ENCODE assay signal across 9 cellular contexts in the genomic region with DNA sequence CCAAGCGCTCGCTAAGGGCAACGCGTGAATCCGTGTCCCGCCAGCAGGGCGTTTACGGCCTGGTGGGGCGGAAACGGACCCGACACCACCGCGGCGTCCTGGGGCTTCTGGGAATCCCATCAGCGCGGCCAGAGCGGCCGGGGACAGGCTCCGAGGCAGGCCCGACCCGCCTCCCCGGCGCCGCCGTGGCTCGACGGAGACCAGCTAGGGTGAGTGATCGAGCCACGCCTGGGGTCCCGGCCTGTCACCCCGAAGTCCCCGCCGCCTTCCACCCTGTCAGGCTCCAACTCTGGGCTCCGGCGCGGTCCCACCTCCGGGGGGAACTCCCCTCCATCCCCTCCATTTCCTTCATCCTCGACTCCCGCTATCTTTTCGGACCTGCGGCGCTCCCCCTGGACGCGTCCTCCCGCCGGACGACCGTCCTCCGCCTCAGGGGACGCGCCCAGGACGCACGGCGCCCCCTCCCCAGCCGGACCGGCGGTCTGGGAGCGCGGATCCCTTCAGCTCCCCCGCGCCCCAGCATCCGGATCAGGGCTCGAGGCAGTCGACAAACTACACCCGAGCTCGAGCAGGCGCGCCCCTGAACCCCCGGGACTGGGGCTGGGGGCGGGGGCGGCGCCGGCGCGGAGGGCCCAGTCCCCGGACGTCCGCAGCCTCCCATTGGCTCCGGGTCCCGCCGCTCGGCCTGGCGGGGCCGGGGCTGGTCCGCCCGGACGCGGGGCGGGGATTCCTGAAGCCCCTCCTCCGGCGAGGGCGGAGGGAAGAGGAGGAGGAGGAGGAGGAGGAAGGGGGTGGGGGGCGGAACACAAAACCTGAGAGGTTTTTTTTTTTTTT. TPM values are rescaled to one million over a fixed set of nuclear protein-coding genes. Genes with fewer than 3 reads are reported as not detected.
DNase-seq lines count a peak whose midpoint lies in the region; ATAC-seq and TF ChIP-seq lines count a peak whose summit lies in the region.
"Had no signal": no experiment of that assay in that cellular context is flagged by ENCODE, and none has a peak within 500 bp of the region (broad histone marks: within the 10 kb centered on the region; RNA-seq: fewer than 3 reads in every experiment).

No MANE protein-coding gene starts in this region.

- H3K27ac ChIP-seq in duodenal mucosa (ENCODE audit: low read depth, low read length) (peak overlapping the region; percentile 97), lung (ENCODE audit: low read depth in 1 of 2, low read length in 1 of 2) (peak overlapping the region; percentile 93 to 99)

- H3K4me1 Mint-ChIP-seq in CD14-positive monocyte, result peaks cover 38% of the 10 kb centered on the region
- H3K4me1 Mint-ChIP-seq in activated CD4-positive, alpha-beta memory T cell treated with anti-CD3 and anti-CD28 coated beads, Interleukin-2, amount 10 ng/mL, durations not matched to agents 7 days and 5 days, result peaks cover 33% of the 10 kb centered on the region

- peaks cover 0 to 14% (median 10%) of the 10 kb centered on the region in 3 donors for H3K27me3 Mint-ChIP-seq in CD14-positive monocyte (ENCODE audit: low read depth in 3 of 3)
- peaks cover 5% of the 10 kb centered on the region for H3K27me3 Mint-ChIP-seq in activated CD4-positive, alpha-beta memory T cell treated with anti-CD3 and anti-CD28 coated beads, Interleukin-2, amount 10 ng/mL, durations not matched to agents 7 days and 5 days

- CTCF ChIA-PET in activated CD4-positive, alpha-beta memory T cell treated with anti-CD3 and anti-CD28 coated beads, Interleukin-2, amount 10 ng/mL, durations not matched to agents 7 days and 5 days (lab: Charles Lee), result interaction anchor here (1.2 to 1.7 kb wide), 3 partner anchors 8 to 124 kb away, joined by 4 to 5 read pairs (median 5); partner anchors contain the start of gene KPTN

- H3K9me3 Mint-ChIP-seq in CD14-positive monocyte, result peaks cover 0 to 2% (median 0%) of the 10 kb centered on the region in 7 donors
- no peaks in the 10 kb centered on the region for H3K9me3 Mint-ChIP-seq in activated CD4-positive, alpha-beta memory T cell treated with anti-CD3 and anti-CD28 coated beads, Interleukin-2, amount 10 ng/mL, durations not matched to agents 7 days and 5 days

- H3K36me3 Mint-ChIP-seq in CD14-positive monocyte, result peaks cover 3 to 6% of the 10 kb centered on the region in 2 donors
- H3K36me3 Mint-ChIP-seq in activated CD4-positive, alpha-beta memory T cell treated with anti-CD3 and anti-CD28 coated beads, Interleukin-2, amount 10 ng/mL, durations not matched to agents 7 days and 5 days (ENCODE audit: low read depth), result peaks cover 11% of the 10 kb centered on the region

- peak; percentile 73 for ATAC-seq in GM19351 (IDR thresholded peaks at IDR 0.05; ENCODE audit: unreplicated experiment)
- peak; percentile 76 for ATAC-seq in HG03520 (IDR thresholded peaks at IDR 0.05; ENCODE audit: unreplicated experiment)
- peak; percentile 92 for ATAC-seq in lung (ENCODE audit: insufficient read depth, low FRiP score)

- H3K4me3 ChIP-seq in duodenal mucosa (ENCODE audit: low read depth in 1 of 2, low read length in 2 of 2), result peak overlapping the region; percentile 93 to 94
- H3K4me3 ChIP-seq in lung, result peak overlapping the region; percentile 90

- H3K27ac Mint-ChIP-seq in CD14-positive monocyte, result peak overlapping the region; percentile 73 to 91 (median 79)
- H3K27ac Mint-ChIP-seq in activated CD4-positive, alpha-beta memory T cell treated with anti-CD3 and anti-CD28 coated beads, Interleukin-2, amount 10 ng/mL, durations not matched to agents 7 days and 5 days, result peak overlapping the region; percentile 78

- H3K9me3 ChIP-seq in duodenal mucosa (ENCODE audit: control insufficient read depth in 1 of 2, low read length in 2 of 2) (no peaks in the 10 kb centered on the region), lung (ENCODE audit: control insufficient read depth in 2 of 2, insufficient read depth in 1 of 2, low read length in 1 of 2) (no peaks in the 10 kb centered on the region)

- H3K36me3 ChIP-seq in duodenal mucosa (ENCODE audit: control insufficient read depth in 1 of 2, insufficient read depth in 2 of 2, low read length in 2 of 2) (no peaks in the 10 kb centered on the region), lung (ENCODE audit: control insufficient read depth in 2 of 2, insufficient read depth in 2 of 2, low read length in 2 of 2) (no peaks in the 10 kb centered on the region)

- H3K27me3 ChIP-seq in duodenal mucosa (ENCODE audit: control insufficient read depth in 1 of 2, insufficient read depth in 2 of 2, low read length in 2 of 2) (no peaks in the 10 kb centered on the region), lung (ENCODE audit: control insufficient read depth, insufficient read depth) (no peaks in the 10 kb centered on the region)

- peak overlapping the region; percentile 93 to 95 for H3K9ac ChIP-seq in duodenal mucosa (ENCODE audit: low read depth in 1 of 2, low read length in 2 of 2)

- DNase-seq in CD14-positive monocyte (ENCODE audit: low spot score) (peak; percentile 85), NCI-H748 (lab: John Stamatoyannopoulos, UW; ENCODE audit: unreplicated experiment) (peak; percentile 95), lung (ENCODE audit: low spot score) (peak; percentile 93)
- DNase-seq in activated CD4-positive, alpha-beta memory T cell treated with anti-CD3 and anti-CD28 coated beads, Interleukin-2, amount 10 ng/mL, durations not matched to agents 7 days and 5 days, result peak; percentile 97
- DNase-seq in stimulated activated CD4-positive, alpha-beta T cell treated with anti-CD3 and anti-CD28 coated beads, TNF-alpha, amount 100 ng/mL, for 24 hours (ENCODE audit: low read depth in 3 of 3), result peak; percentile 87 to 95 (median 90)

- intact Hi-C loops in CD14-positive monocyte (cut with micrococcal nuclease), result loop anchor here (1.0 to 5.0 kb wide), 2 partner anchors 8 to 54 kb away; no protein-coding TSS in a partner anchor

- peak; percentile 38 for TF ChIP-seq CTCF in CD14-positive monocyte (IDR thresholded peaks at IDR 0.05)
- no peak for TF ChIP-seq CTCF in lung (IDR thresholded peaks at IDR 0.05; ENCODE audit: control extremely low read depth, extremely low read depth)

- 1% methylated on average over 83 to 93 of the region's 93 CpGs for WGBS in lung, 2 donors

- H3K4me1 ChIP-seq in duodenal mucosa (ENCODE audit: control insufficient read depth in 1 of 2, insufficient read depth in 2 of 2, low read length in 2 of 2), result peaks cover 13 to 20% of the 10 kb centered on the region in 2 donors
- H3K4me1 ChIP-seq in lung (ENCODE audit: control insufficient read depth in 2 of 2, insufficient read depth in 2 of 2, low read length in 2 of 2), result peaks cover 15 to 23% of the 10 kb centered on the region in 2 donors

- H3K4me3 Mint-ChIP-seq in CD14-positive monocyte, result peak overlapping the region; percentile 74 to 85
- H3K4me3 Mint-ChIP-seq in activated CD4-positive, alpha-beta memory T cell treated with anti-CD3 and anti-CD28 coated beads, Interleukin-2, amount 10 ng/mL, durations not matched to agents 7 days and 5 days, result peak overlapping the region; percentile 75

- POLR2A ChIA-PET in activated CD4-positive, alpha-beta memory T cell treated with anti-CD3 and anti-CD28 coated beads, Interleukin-2, amount 10 ng/mL, durations not matched to agents 7 days and 5 days (lab: Charles Lee), result interaction anchor here (0.9 to 2.0 kb wide), 9 partner anchors 9 to 1008 kb away, joined by 3 to 40 read pairs (median 5); partner anchors contain the start of genes CALM3, NAPA and NOP53

RNA-seq across cellular contexts. Expression of gene BICRA, which starts 0.6 kb away (rescaled TPM):
- polyA plus RNA-seq in CD14-positive monocyte, result under 1 TPM in 1 of 2 donors, not detected in 1; 0.08 TPM
- total RNA-seq in activated CD4-positive, alpha-beta memory T cell treated with anti-CD3 and anti-CD28 coated beads, Interleukin-2, amount 10 ng/mL, durations not matched to agents 7 days and 5 days, result 10 to 100 TPM; 20.2 to 23.3 TPM
- 10 to 100 TPM in 1 of 2 donors, 1 to 10 TPM in 1; 6.6 to 16.1 TPM for total RNA-seq in lung
- 1 to 10 TPM; 6.1 to 6.9 TPM for polyA plus RNA-seq in lung

RNA-seq across cellular contexts. Expression of gene ZNF541, which starts 35.3 kb away (rescaled TPM):
- polyA plus RNA-seq in CD14-positive monocyte (not detected), lung (under 1 TPM; 0.12 to 0.24 TPM)
- total RNA-seq in activated CD4-positive, alpha-beta memory T cell treated with anti-CD3 and anti-CD28 coated beads, Interleukin-2, amount 10 ng/mL, durations not matched to agents 7 days and 5 days, result under 1 TPM; 0.15 to 0.20 TPM
- under 1 TPM in 1 of 2 donors, not detected in 1; 0.52 TPM for total RNA-seq in lung
- total RNA-seq: glomerular endothelial cell had no signal

Comparison
In these comparisons a context has a peak if more than half of its experiments do, and no peak if none do; other contexts are left out.
1. Peak in every context shown above with its lines: DNase-seq, ATAC-seq, H3K4me3 ChIP-seq and H3K27ac ChIP-seq.